33 cellular contexts compared by ENCODE assay signal in genomic region chr12:111228916-111229666, GRCh38.
"Had no signal": no experiment of that assay in that cellular context is flagged by ENCODE, and none has a peak within 500 bp of the region (broad histone marks: within the 10 kb centered on the region; RNA-seq: fewer than 3 reads in every experiment).

No MANE protein-coding gene starts in this region.

- H3K36me3 ChIP-seq: adrenal gland, brain microvascular endothelial cell, breast epithelium had no signal

- DNase-seq: activated B cell treated with CpG ODN at 0.5 μM for 24 hours; activated CD4-positive, alpha-beta memory T cell treated with anti-CD3 and anti-CD28 coated beads for 36 hours; activated CD4-positive, alpha-beta T cell treated with anti-CD3 and anti-CD28 coated beads for 4 hours; activated CD4-positive, alpha-beta T cell treated with anti-CD3 and anti-CD28 coated beads, Interleukin-2, amount 10 ng/mL, durations not matched to agents 24 days and 14 days; activated CD4-positive, alpha-beta T cell treated with anti-CD3 and anti-CD28 coated beads, Interleukin-2, amount 50 U/mL, for 1 hour; activated CD4-positive, alpha-beta T cell treated with anti-CD3 and anti-CD28 coated beads, Interleukin-2, amount 50 U/mL, for 4 hours; activated CD4-positive, CD25-positive, alpha-beta regulatory T cell treated with anti-CD3 and anti-CD28 coated beads, Interleukin-2, amount 50 U/mL, for 72 hours; activated CD8-positive, alpha-beta memory T cell treated with anti-CD3 and anti-CD28 coated beads, Interleukin-2, amount 50 U/mL, for 4 hours; activated CD8-positive, alpha-beta T cell treated with anti-CD3 and anti-CD28 coated beads for 36 hours; activated effector memory CD4-positive, alpha-beta T cell treated with anti-CD3 and anti-CD28 coated beads, Interleukin-2, amount 50 U/mL, for 16 hours; activated gamma-delta T cell treated with Interleukin-2 at 50 U/mL for 16 hours; activated naive CD4-positive, alpha-beta T cell; activated naive CD4-positive, alpha-beta T cell treated with anti-CD3 and anti-CD28 coated beads for 36 hours; activated naive CD4-positive, alpha-beta T cell treated with anti-CD3 and anti-CD28 coated beads, Interleukin-2, amount 50 U/mL, for 16 hours; activated naive CD8-positive, alpha-beta T cell treated with anti-CD3 and anti-CD28 coated beads for 36 hours; activated T-cell treated with anti-CD3 and anti-CD28 coated beads for 4 hours; activated T-cell treated with anti-CD3 and anti-CD28 coated beads, Interleukin-2, amount 50 U/mL, for 1 hour; activated T-cell treated with anti-CD3 and anti-CD28 coated beads, Interleukin-2, amount 50 U/mL, for 4 hours; activated T-cell treated with anti-CD3 and anti-CD28 coated beads, Interleukin-2, amount 50 U/mL, for 72 hours; adrenal gland; amniotic stem cell; aorta; body of pancreas; brain microvascular endothelial cell; central memory CD4-positive, alpha-beta T cell; T-helper 2 cell; T-helper 9 cell had no signal

- FAIRE-seq: astrocyte, TTC549 had no signal

- ATAC-seq: activated CD8-positive, alpha-beta T cell treated with anti-CD3 and anti-CD28 coated beads for 36 hours; activated naive CD4-positive, alpha-beta T cell treated with anti-CD3 and anti-CD28 coated beads, Interleukin-2, amount 50 U/mL, for 72 hours; activated T-cell treated with anti-CD3 and anti-CD28 coated beads, Interleukin-2, amount 50 U/mL, for 4 hours; activated T-cell treated with anti-CD3 and anti-CD28 coated beads, Interleukin-2, amount 50 U/mL, for 72 hours; activated T-helper 17 cell treated with anti-CD3 and anti-CD28 coated beads, Interleukin-2, amount 50 U/mL, for 72 hours; body of pancreas had no signal

- H3K4me1 ChIP-seq: adrenal gland, body of pancreas, breast epithelium had no signal

- H3K9me3 ChIP-seq: adrenal gland, body of pancreas, breast epithelium had no signal

- H3K27me3 ChIP-seq: body of pancreas, brain microvascular endothelial cell had no signal

- H3K27ac ChIP-seq: adrenal gland, body of pancreas, brain microvascular endothelial cell, breast epithelium, VCaP had no signal

- H3K4me3 ChIP-seq: adrenal gland, body of pancreas, breast epithelium had no signal
